In genomic region chr4:93834371-93835066, GRCh38 we compare ENCODE assay signal across 19 cellular contexts. TPM values are rescaled to one million over a fixed set of nuclear protein-coding genes. Genes with fewer than 3 reads are reported as not detected.
DNase-seq lines count a peak whose midpoint lies in the region; ATAC-seq, FAIRE-seq and TF ChIP-seq lines count a peak whose summit lies in the region.
"Had no signal": no experiment of that assay in that cellular context is flagged by ENCODE, and none has a peak within 500 bp of the region (broad histone marks: within the 10 kb centered on the region; RNA-seq: fewer than 3 reads in every experiment).

No MANE protein-coding gene starts in this region.

- POLR2A ChIA-PET in H1 (lab: Charles Lee; ENCODE audit: partially characterized antibody) = interaction anchor here (1.1 to 1.8 kb wide), 2 partner anchors 9 to 14 kb away, joined by 3 to 5 read pairs; no protein-coding TSS in a partner anchor

- no peak overlapping the region for H3K27ac ChIP-seq in H1 (ENCODE audit: low read depth, low read length)
- no peak overlapping the region for H3K27ac ChIP-seq in mesodermal cell (ENCODE audit: low read depth, low read length, severe bottlenecking)
- H3K27ac ChIP-seq: skin epidermis had no signal

- 1% methylated on average over 37 of the region's 38 CpGs; no CpG with 5 or more reads in 1 of the 2 experiments for WGBS in H1 (ENCODE audit: extremely low coverage in 1 of 2, insufficient coverage in 1 of 2, insufficient read length in 1 of 2, insufficient replicate concordance in 2 of 2, low coverage in 1 of 2, low lambda C conversion rate in 2 of 2, missing lambda C conversion rate in 1 of 2), 2 experiments
- 1% methylated on average over 20 to 31 of the region's 38 CpGs for WGBS in mesodermal cell (ENCODE audit: insufficient coverage in 2 of 2), 2 experiments

- H4K91ac ChIP-seq in H1 (replicated peaks; ENCODE audit: insufficient read length, low read length) = no peak overlapping the region

- H2BK5ac ChIP-seq in H1 (ENCODE audit: low read depth, low read length) = peak overlapping the region; percentile 6; the same call in 1 of the 2 replicates

- H3K4me1 ChIP-seq in H1 (replicated peaks in 1 of 4; ENCODE audit: control insufficient read depth in 3 of 4, insufficient read depth in 4 of 4, low read length in 3 of 4) (peaks cover 8 to 15% (median 13%) of the 10 kb centered on the region in 4 experiments; a peak in 6 of 7 replicates), mesodermal cell (ENCODE audit: control insufficient read depth, insufficient read depth, low read length, poor library complexity, severe bottlenecking) (peaks cover 10% of the 10 kb centered on the region)

- H3K14ac ChIP-seq in H1 (ENCODE audit: insufficient read length) = no peak overlapping the region

- TF ChIP-seq POLR2A in H1 (IDR thresholded peaks at IDR 0.05; ENCODE audit: control extremely low read depth in 1 of 2, low read depth in 2 of 2, low read length in 2 of 2) = no peak

- no peak overlapping the region for H3K23ac ChIP-seq in H1 (ENCODE audit: insufficient read length)

- H3K9me3 ChIP-seq in H1 (ENCODE audit: insufficient read depth in 2 of 2, low read depth in 1 of 2, low read length in 1 of 2) (no peaks in the 10 kb centered on the region), mesodermal cell (ENCODE audit: control insufficient read depth, low read length) (no peaks in the 10 kb centered on the region)

- H3K23me2 ChIP-seq in H1 (ENCODE audit: low read depth, low read length) = peaks cover 15% of the 10 kb centered on the region

- H3K56ac ChIP-seq in H1 (replicated peaks; ENCODE audit: insufficient read length, low read depth, low read length) = no peak overlapping the region

- no peak overlapping the region for H3K27ac Mint-ChIP-seq in type B pancreatic cell
- H3K27ac Mint-ChIP-seq in activated T-helper 1 cell treated with anti-CD3 and anti-CD28 coated beads, Interleukin-12 subunit alpha, Interleukin-12 subunit beta, Interleukin-2, Interleukin-4 antibody, amounts not matched to agents 30 ng/mL and 10 ng/mL and 1 ng/mL, durations not matched to agents 14 hours and 24 hours and 36 hours = no peak overlapping the region
- H3K27ac Mint-ChIP-seq: activated CD4-positive, alpha-beta T cell treated with anti-CD3 and anti-CD28 coated beads, Interleukin-2, amount 10 ng/mL, durations not matched to agents 24 days and 14 days had no signal

- peaks cover 4% of the 10 kb centered on the region for H3K36me3 Mint-ChIP-seq in type B pancreatic cell
- no peaks in the 10 kb centered on the region for H3K36me3 Mint-ChIP-seq in activated T-helper 1 cell treated with anti-CD3 and anti-CD28 coated beads, Interleukin-12 subunit alpha, Interleukin-12 subunit beta, Interleukin-2, Interleukin-4 antibody, amounts not matched to agents 30 ng/mL and 10 ng/mL and 1 ng/mL, durations not matched to agents 14 hours and 24 hours and 36 hours (ENCODE audit: low read depth)

- peaks cover 50 to 70% (median 60%) of the 10 kb centered on the region in 4 experiments for H3K27me3 ChIP-seq in H1 (replicated peaks in 1 of 4; ENCODE audit: control insufficient read depth in 3 of 4, extremely low read depth in 1 of 4, insufficient read depth in 3 of 4, low read length in 3 of 4)

- no peak overlapping the region for H2BK15ac ChIP-seq in H1 (ENCODE audit: low read length)

- DNase-seq in Right ventricle myocardium superior = no peak
- no peak for DNase-seq in Right ventricle myocardium inferior (ENCODE audit: missing footprints)
- peak; percentile 36 to 79 for DNase-seq in H1 (ENCODE audit: low read depth in 1 of 2, low spot score in 2 of 2)
- DNase-seq in type B pancreatic cell (ENCODE audit: extremely low spot score, unreplicated experiment) = no peak
- DNase-seq in activated T-helper 1 cell treated with anti-CD3 and anti-CD28 coated beads, Interleukin-12 subunit alpha, Interleukin-12 subunit beta, Interleukin-2, Interleukin-4 antibody, amounts not matched to agents 30 ng/mL and 10 ng/mL and 1 ng/mL, durations not matched to agents 14 hours and 24 hours and 36 hours (ENCODE audit: low spot score) = no peak
- DNase-seq in mesenteric fat pad (ENCODE audit: low spot score) = no peak
- no peak for DNase-seq in NOMO-1 treated with dmso at 0.1 percent for 144 hours (lab: John Stamatoyannopoulos, UW; ENCODE audit: unreplicated experiment)
- DNase-seq: 8988T; activated CD4-positive, alpha-beta T cell treated with anti-CD3 and anti-CD28 coated beads, Interleukin-2, amount 10 ng/mL, durations not matched to agents 24 days and 14 days; activated naive CD4-positive, alpha-beta T cell treated with anti-CD3 and anti-CD28 coated beads, Interleukin-2, amount 50 U/mL, for 16 hours; caudate nucleus; NCI-H1048; SHP77 treated with DMSO at 0.1 percent for 48 hours; stimulated activated naive CD4-positive, alpha-beta T cell had no signal

- H3K4me3 Mint-ChIP-seq in type B pancreatic cell = peak overlapping the region; percentile 81
- H3K4me3 Mint-ChIP-seq in activated T-helper 1 cell treated with anti-CD3 and anti-CD28 coated beads, Interleukin-12 subunit alpha, Interleukin-12 subunit beta, Interleukin-2, Interleukin-4 antibody, amounts not matched to agents 30 ng/mL and 10 ng/mL and 1 ng/mL, durations not matched to agents 14 hours and 24 hours and 36 hours = no peak overlapping the region
- H3K4me3 Mint-ChIP-seq: activated CD4-positive, alpha-beta T cell treated with anti-CD3 and anti-CD28 coated beads, Interleukin-2, amount 10 ng/mL, durations not matched to agents 24 days and 14 days had no signal

- H4K5ac ChIP-seq in H1 (ENCODE audit: insufficient read length, low read depth, low read length) = no peak overlapping the region

- H2BK20ac ChIP-seq in H1 (ENCODE audit: low read length) = no peak overlapping the region

- peak overlapping the region; percentile 52 to 68 for H3K4me2 ChIP-seq in H1 (ENCODE audit: insufficient read depth in 1 of 2, low read depth in 2 of 2, low read length in 2 of 2)

- H3K79me1 ChIP-seq in H1 (ENCODE audit: low read depth, low read length) = no peaks in the 10 kb centered on the region; the same call in 1 of the 2 replicates

- H2AFZ ChIP-seq in H1 (ENCODE audit: low read length) = no peak overlapping the region

- no peaks in the 10 kb centered on the region for H3K79me2 ChIP-seq in H1 (ENCODE audit: control insufficient read depth in 1 of 2, insufficient read depth in 2 of 2, low read length in 2 of 2)

- no peak for FAIRE-seq in H1 (lab: Jason Lieb, UNC)
- FAIRE-seq: endometrium had no signal

- no peak overlapping the region for H3K9ac ChIP-seq in H1 (replicated peaks in 1 of 4; ENCODE audit: extremely low read depth in 1 of 4, low read depth in 3 of 4, low read length in 3 of 4)

- H2AK5ac ChIP-seq in H1 (ENCODE audit: low read depth, low read length) = no peak overlapping the region

- CTCF ChIA-PET in H1 (lab: Charles Lee; ENCODE audit: partially characterized antibody) = interaction anchor here (0.8 to 1.0 kb wide), 2 partner anchors 35 to 46 kb away, joined by 3 read pairs; no protein-coding TSS in a partner anchor

- H3K4me1 Mint-ChIP-seq in type B pancreatic cell (ENCODE audit: unreplicated experiment) = peaks cover 7% of the 10 kb centered on the region
- H3K4me1 Mint-ChIP-seq in activated T-helper 1 cell treated with anti-CD3 and anti-CD28 coated beads, Interleukin-12 subunit alpha, Interleukin-12 subunit beta, Interleukin-2, Interleukin-4 antibody, amounts not matched to agents 30 ng/mL and 10 ng/mL and 1 ng/mL, durations not matched to agents 14 hours and 24 hours and 36 hours (ENCODE audit: low read depth) = no peaks in the 10 kb centered on the region
- H3K4me1 Mint-ChIP-seq: activated CD4-positive, alpha-beta T cell treated with anti-CD3 and anti-CD28 coated beads, Interleukin-2, amount 10 ng/mL, durations not matched to agents 24 days and 14 days had no signal

- no peaks in the 10 kb centered on the region for H3K36me3 ChIP-seq in H1 (ENCODE audit: control insufficient read depth in 2 of 4, insufficient read depth in 4 of 4, low read length in 3 of 4)
- no peaks in the 10 kb centered on the region for H3K36me3 ChIP-seq in mesodermal cell (ENCODE audit: control insufficient read depth, insufficient read depth, low read length)

- H2BK120ac ChIP-seq in H1 (replicated peaks; ENCODE audit: low read depth, low read length) = no peak overlapping the region

- no peak; a peak in 1 of 4 replicates for TF ChIP-seq RAD21 in H1 (IDR thresholded peaks at IDR 0.05 in 1 of 2, conservative IDR thresholded peaks at IDR 0.05 in 1 of 2; ENCODE audit: low read depth in 2 of 2, low read length in 2 of 2)

- H3K9me3 Mint-ChIP-seq in type B pancreatic cell = no peaks in the 10 kb centered on the region
- H3K9me3 Mint-ChIP-seq in activated T-helper 1 cell treated with anti-CD3 and anti-CD28 coated beads, Interleukin-12 subunit alpha, Interleukin-12 subunit beta, Interleukin-2, Interleukin-4 antibody, amounts not matched to agents 30 ng/mL and 10 ng/mL and 1 ng/mL, durations not matched to agents 14 hours and 24 hours and 36 hours = peaks cover 5% of the 10 kb centered on the region

- no peak overlapping the region for H3K18ac ChIP-seq in H1 (ENCODE audit: extremely low read depth, low read length)

- peaks cover 97% of the 10 kb centered on the region for H3K27me3 Mint-ChIP-seq in type B pancreatic cell
- peaks cover 56% of the 10 kb centered on the region for H3K27me3 Mint-ChIP-seq in activated T-helper 1 cell treated with anti-CD3 and anti-CD28 coated beads, Interleukin-12 subunit alpha, Interleukin-12 subunit beta, Interleukin-2, Interleukin-4 antibody, amounts not matched to agents 30 ng/mL and 10 ng/mL and 1 ng/mL, durations not matched to agents 14 hours and 24 hours and 36 hours (ENCODE audit: insufficient read depth)

- intact Hi-C loops in Right ventricle myocardium superior (cut with DNase I) = no loop called here
- intact Hi-C loops in Right ventricle myocardium inferior (cut with DNase I) = no loop called here
- intact Hi-C loops in activated T-helper 1 cell treated with anti-CD3 and anti-CD28 coated beads, Interleukin-12 subunit alpha, Interleukin-12 subunit beta, Interleukin-2, Interleukin-4 antibody, amounts not matched to agents 30 ng/mL and 10 ng/mL and 1 ng/mL, durations not matched to agents 14 hours and 24 hours and 36 hours (cut with micrococcal nuclease) = no loop called here

- TF ChIP-seq EP300 in H1 (IDR thresholded peaks at IDR 0.05; ENCODE audit: borderline replicate concordance in 1 of 2, low read depth in 2 of 2, low read length in 2 of 2) = 0 out of 3 replicates have a peak, but pooled peaks of 1 of the 2 experiments have one; percentile 11

- peak overlapping the region; percentile 23 to 59 (median 40) for H3K4me3 ChIP-seq in H1 (ENCODE audit: extremely low read depth in 1 of 4, insufficient read depth in 2 of 4, low read depth in 3 of 4, low read length in 4 of 4)
- peak overlapping the region; percentile 19 for H3K4me3 ChIP-seq in mesodermal cell (ENCODE audit: extremely low read depth, insufficient read depth, low read length, poor library complexity, severe bottlenecking)
- H3K4me3 ChIP-seq: skin epidermis had no signal

- H3K4ac ChIP-seq in H1 (replicated peaks; ENCODE audit: insufficient read length, low read depth, low read length) = no peak overlapping the region

- ATAC-seq in Right ventricle myocardium superior (ENCODE audit: poor library complexity) (peak; percentile 59), Right ventricle myocardium inferior (no peak)

- H4K8ac ChIP-seq in H1 (ENCODE audit: extremely low read depth, insufficient read depth, low read length) = no peak overlapping the region

- TF ChIP-seq CTCF in H1 (IDR thresholded peaks at IDR 0.05; ENCODE audit: control extremely low read depth in 1 of 3, insufficient read depth in 1 of 3, low read depth in 1 of 3, low read length in 3 of 3) (no peak), type B pancreatic cell (conservative IDR thresholded peaks at IDR 0.05) (no peak)

- H4K20me1 ChIP-seq in H1 (replicated peaks in 1 of 2; ENCODE audit: control insufficient read depth in 1 of 2, insufficient read depth in 2 of 2, low read length in 2 of 2) = peaks cover 3% of the 10 kb centered on the region in 2 experiments

- H2BK12ac ChIP-seq in H1 (ENCODE audit: low read depth, low read length) = no peak overlapping the region

RNA-seq across cellular contexts. Expression of gene ATOH1, which starts 6.0 kb away (rescaled TPM):
- total RNA-seq in Right ventricle myocardium superior (not detected), Right ventricle myocardium inferior (not detected), type B pancreatic cell (ENCODE audit: low replicate concordance) (0.36 and 0.97 TPM in 2 replicates), mesenteric fat pad (not detected)
- 0.61 and 0.76 TPM in 2 replicates for total RNA-seq in H1 (2021; fragmentation: NEBNext Ultra II Directional; extraction: Animal tissue kit (Norgen Biotek cat#: 25700))
- 0.12 and 0.28 TPM in 2 replicates for polyA plus RNA-seq in H1 (2011; rRNA removed)
- polyA plus RNA-seq in H1 (2011; cell fraction: cytosol; rRNA removed) = 0.23 TPM
- polyA plus RNA-seq in H1 (2011; cell fraction: nucleus; rRNA removed) = 0.34 TPM
- polyA plus RNA-seq in H1 (2012, experiment 1 of 2) = 0.14 to 0.31 TPM (median 0.19 TPM) in 4 replicates
- 0.31 TPM for polyA plus RNA-seq in H1 (2012, experiment 2 of 2)
- polyA plus RNA-seq in H1 (2013, experiment 1 of 2) = 0.55 TPM
- polyA plus RNA-seq in H1 (2013, experiment 2 of 2) = 0.52 TPM
- polyA minus RNA-seq in H1 (2011; rRNA and poly(A)+ RNA removed) = 0.15 and 0.16 TPM in 2 replicates
- polyA minus RNA-seq in H1 (2011; cell fraction: cytosol; rRNA and poly(A)+ RNA removed) = not detected
- polyA minus RNA-seq in H1 (2011; cell fraction: nucleus; rRNA and poly(A)+ RNA removed) = 0.70 TPM
- polyA plus RNA-seq in mesodermal cell (2013, experiment 1 of 2) = 0.33 TPM
- polyA plus RNA-seq in mesodermal cell (2013, experiment 2 of 2) = 0.20 TPM
- total RNA-seq in activated T-helper 1 cell treated with anti-CD3 and anti-CD28 coated beads, Interleukin-12 subunit alpha, Interleukin-12 subunit beta, Interleukin-2, Interleukin-4 antibody, amounts not matched to agents 30 ng/mL and 10 ng/mL and 1 ng/mL, durations not matched to agents 14 hours and 24 hours and 36 hours = not detected in 2 replicates
- total RNA-seq: activated CD4-positive, alpha-beta T cell treated with anti-CD3 and anti-CD28 coated beads, Interleukin-2, amount 10 ng/mL, durations not matched to agents 24 days and 14 days; H4; liver had no signal
- polyA plus RNA-seq: liver had no signal

Comparison
In these comparisons a context has a peak if more than half of its experiments do, and no peak if none do; other contexts are left out.
1. DNase-seq: peak in H1 (2 of 2); none in Right ventricle myocardium superior (single experiment), Right ventricle myocardium inferior (single experiment), type B pancreatic cell (single experiment), activated T-helper 1 cell treated with anti-CD3 and anti-CD28 coated beads, Interleukin-12 subunit alpha, Interleukin-12 subunit beta, Interleukin-2, Interleukin-4 antibody, amounts not matched to agents 30 ng/mL and 10 ng/mL and 1 ng/mL, durations not matched to agents 14 hours and 24 hours and 36 hours (single experiment), mesenteric fat pad (single experiment) and NOMO-1 treated with dmso at 0.1 percent for 144 hours (single experiment).